Comparison of ENCODE assay signal across 8 cellular contexts in genomic region chr20:49276201-49276894, GRCh38. TPM values are rescaled to one million over a fixed set of nuclear protein-coding genes. Genes with fewer than 3 reads are reported as not detected.
A peak's percentile ranks its signal among the peaks of the same experiment; 100 is the strongest.
DNase-seq lines count a peak whose midpoint lies in the region; ATAC-seq and TF ChIP-seq lines count a peak whose summit lies in the region.

No MANE protein-coding gene starts in this region.

- no peak for TF ChIP-seq CTCF in left ventricle myocardium inferior (IDR thresholded peaks at IDR 0.05; ENCODE audit: borderline replicate concordance)

- H3K36me3 ChIP-seq in NT2/D1 (ENCODE audit: insufficient read depth, insufficient read length, low read length), result peaks cover 64% of the 10 kb centered on the region
- H3K36me3 ChIP-seq in left ventricle myocardium inferior, result peaks cover 61% of the 10 kb centered on the region

- H3K36me3 Mint-ChIP-seq in activated T-helper 17 cell treated with anti-CD3 and anti-CD28 coated beads, Interleukin-2, amount 50 U/mL, for 72 hours (ENCODE audit: low read depth), result peaks cover 96% of the 10 kb centered on the region

- H3K27me3 Mint-ChIP-seq in activated T-helper 17 cell treated with anti-CD3 and anti-CD28 coated beads, Interleukin-2, amount 50 U/mL, for 72 hours, result no peaks in the 10 kb centered on the region

- H3K27ac Mint-ChIP-seq in activated T-helper 17 cell treated with anti-CD3 and anti-CD28 coated beads, Interleukin-2, amount 50 U/mL, for 72 hours, result peak overlapping the region; percentile 100

- H3K9me3 Mint-ChIP-seq in activated T-helper 17 cell treated with anti-CD3 and anti-CD28 coated beads, Interleukin-2, amount 50 U/mL, for 72 hours, result peaks cover 11% of the 10 kb centered on the region

- H3K4me1 ChIP-seq in NT2/D1 (ENCODE audit: insufficient read depth, insufficient read length), result no peaks in the 10 kb centered on the region
- H3K4me1 ChIP-seq in left ventricle myocardium inferior, result peaks cover 87% of the 10 kb centered on the region

- intact Hi-C loops in left ventricle myocardium inferior (cut with micrococcal nuclease), result no loop called here

- H3K27me3 ChIP-seq in NT2/D1 (ENCODE audit: insufficient read depth, insufficient read length), result no peaks in the 10 kb centered on the region
- H3K27me3 ChIP-seq in left ventricle myocardium inferior (ENCODE audit: low read depth), result no peaks in the 10 kb centered on the region

- peak overlapping the region; percentile 98 for H3K4me3 Mint-ChIP-seq in activated T-helper 17 cell treated with anti-CD3 and anti-CD28 coated beads, Interleukin-2, amount 50 U/mL, for 72 hours

- peak; percentile 61 for ATAC-seq in activated T-helper 17 cell treated with anti-CD3 and anti-CD28 coated beads, Interleukin-2, amount 50 U/mL, for 72 hours (replicated peaks)

- peaks cover 39% of the 10 kb centered on the region for H3K9me3 ChIP-seq in NT2/D1 (ENCODE audit: insufficient read depth, low read length)
- H3K9me3 ChIP-seq in left ventricle myocardium inferior (replicated peaks), result peaks cover 10% of the 10 kb centered on the region

- H3K27ac ChIP-seq in left ventricle myocardium inferior (replicated peaks) (peak overlapping the region; percentile 98), skin epidermis (peak overlapping the region in 20 of 21 experiments; percentile 92 to 100 (median 98))

- H3K4me3 ChIP-seq in NT2/D1 (ENCODE audit: insufficient read length, low read depth), result peak overlapping the region; percentile 98
- peak overlapping the region; percentile 84 for H3K4me3 ChIP-seq in left ventricle myocardium inferior
- H3K4me3 ChIP-seq in skin epidermis, result peak overlapping the region; percentile 57 to 96 (median 83)

- DNase-seq in AG08395 (ENCODE audit: low spot score) (peak; percentile 50), HCEC 1CT (peak; percentile 78), NT2/D1 (ENCODE audit: low read depth, low spot score) (no peak), left ventricle myocardium inferior (no peak), GM19238 (ENCODE audit: insufficient read length, low spot score) (no peak), occipital lobe (lab: John Stamatoyannopoulos, UW) (no peak)

- H3K9ac ChIP-seq in NT2/D1 (ENCODE audit: insufficient read length, low read depth), result no peak overlapping the region

- H3K4me1 Mint-ChIP-seq in activated T-helper 17 cell treated with anti-CD3 and anti-CD28 coated beads, Interleukin-2, amount 50 U/mL, for 72 hours, result peaks cover 27% of the 10 kb centered on the region

RNA-seq across cellular contexts. Expression of gene ZNFX1, which starts 1.5 kb away (rescaled TPM):
- 10 to 100 TPM; 32.8 to 54.9 TPM for total RNA-seq in activated T-helper 17 cell treated with anti-CD3 and anti-CD28 coated beads, Interleukin-2, amount 50 U/mL, for 72 hours
- 22.2 TPM for total RNA-seq in left ventricle myocardium inferior
- total RNA-seq in occipital lobe, result 14.0 TPM

RNA-seq across cellular contexts. Expression of gene DDX27, which starts 57.1 kb away (rescaled TPM):
- total RNA-seq in activated T-helper 17 cell treated with anti-CD3 and anti-CD28 coated beads, Interleukin-2, amount 50 U/mL, for 72 hours, result 10 to 100 TPM; 35.6 to 56.3 TPM
- total RNA-seq in left ventricle myocardium inferior (14.6 TPM), occipital lobe (18.2 TPM)

Comparison
In these comparisons a context has a peak if more than half of its experiments do, and no peak if none do; other contexts are left out.
1. DNase-seq: peak in AG08395 (single experiment) and HCEC 1CT (single experiment); none in NT2/D1 (single experiment), left ventricle myocardium inferior (single experiment), GM19238 (single experiment) and occipital lobe (single experiment).
2. Peak in every context shown above with its lines, with median percentiles within 50 percentile points of each other: H3K4me3 ChIP-seq.